Comparison of ENCODE assay signal across 1 cellular context in the genomic region with DNA sequence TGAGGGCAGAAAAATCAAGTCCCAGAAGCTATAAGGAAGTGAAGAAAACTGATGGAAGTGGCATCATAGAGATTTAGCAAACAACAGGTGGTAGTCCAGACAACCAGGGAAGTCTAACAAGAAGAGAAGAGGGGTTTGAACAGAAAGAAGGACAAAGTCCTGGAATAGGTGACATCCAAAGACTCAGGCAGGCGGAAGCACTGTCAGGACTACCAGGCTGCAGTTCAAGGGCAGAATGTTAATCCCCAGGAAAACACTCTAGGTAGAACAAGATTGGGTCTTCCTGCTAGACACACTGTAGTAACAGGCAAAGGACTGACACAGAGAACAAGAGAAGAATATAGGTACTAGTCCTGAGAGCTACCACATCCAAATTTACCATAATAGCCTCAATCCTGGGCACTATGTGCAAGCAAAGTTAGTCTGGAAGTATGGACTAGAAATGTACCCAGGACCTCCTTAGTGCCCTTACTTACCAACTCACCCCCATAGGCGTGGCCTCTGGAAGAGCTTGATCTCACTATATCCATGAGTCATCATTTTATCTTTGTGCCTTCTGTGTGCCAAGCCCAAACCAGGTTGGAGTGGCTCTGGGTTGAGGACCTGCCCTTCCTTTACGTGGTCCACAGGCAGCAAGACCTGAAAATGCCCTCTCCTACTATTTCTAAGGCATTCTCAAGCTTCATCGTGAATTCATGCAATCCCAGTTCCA.
TF ChIP-seq lines count a peak whose summit lies in the region.

No MANE protein-coding gene starts in this region.

TF ChIP-seq in HepG2, 621 proteins besides CTCF, POLR2A, EP300 and RAD21 (continued from another document and continues in another):
- TF ChIP-seq, protein P1, sequence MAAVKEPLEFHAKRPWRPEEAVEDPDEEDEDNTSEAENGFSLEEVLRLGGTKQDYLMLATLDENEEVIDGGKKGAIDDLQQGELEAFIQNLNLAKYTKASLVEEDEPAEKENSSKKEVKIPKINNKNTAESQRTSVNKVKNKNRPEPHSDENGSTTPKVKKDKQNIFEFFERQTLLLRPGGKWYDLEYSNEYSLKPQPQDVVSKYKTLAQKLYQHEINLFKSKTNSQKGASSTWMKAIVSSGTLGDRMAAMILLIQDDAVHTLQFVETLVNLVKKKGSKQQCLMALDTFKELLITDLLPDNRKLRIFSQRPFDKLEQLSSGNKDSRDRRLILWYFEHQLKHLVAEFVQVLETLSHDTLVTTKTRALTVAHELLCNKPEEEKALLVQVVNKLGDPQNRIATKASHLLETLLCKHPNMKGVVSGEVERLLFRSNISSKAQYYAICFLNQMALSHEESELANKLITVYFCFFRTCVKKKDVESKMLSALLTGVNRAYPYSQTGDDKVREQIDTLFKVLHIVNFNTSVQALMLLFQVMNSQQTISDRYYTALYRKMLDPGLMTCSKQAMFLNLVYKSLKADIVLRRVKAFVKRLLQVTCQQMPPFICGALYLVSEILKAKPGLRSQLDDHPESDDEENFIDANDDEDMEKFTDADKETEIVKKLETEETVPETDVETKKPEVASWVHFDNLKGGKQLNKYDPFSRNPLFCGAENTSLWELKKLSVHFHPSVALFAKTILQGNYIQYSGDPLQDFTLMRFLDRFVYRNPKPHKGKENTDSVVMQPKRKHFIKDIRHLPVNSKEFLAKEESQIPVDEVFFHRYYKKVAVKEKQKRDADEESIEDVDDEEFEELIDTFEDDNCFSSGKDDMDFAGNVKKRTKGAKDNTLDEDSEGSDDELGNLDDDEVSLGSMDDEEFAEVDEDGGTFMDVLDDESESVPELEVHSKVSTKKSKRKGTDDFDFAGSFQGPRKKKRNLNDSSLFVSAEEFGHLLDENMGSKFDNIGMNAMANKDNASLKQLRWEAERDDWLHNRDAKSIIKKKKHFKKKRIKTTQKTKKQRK (IDR thresholded peaks at IDR 0.05; ENCODE audit: low read length), result no peak
- TF ChIP-seq, protein P2, sequence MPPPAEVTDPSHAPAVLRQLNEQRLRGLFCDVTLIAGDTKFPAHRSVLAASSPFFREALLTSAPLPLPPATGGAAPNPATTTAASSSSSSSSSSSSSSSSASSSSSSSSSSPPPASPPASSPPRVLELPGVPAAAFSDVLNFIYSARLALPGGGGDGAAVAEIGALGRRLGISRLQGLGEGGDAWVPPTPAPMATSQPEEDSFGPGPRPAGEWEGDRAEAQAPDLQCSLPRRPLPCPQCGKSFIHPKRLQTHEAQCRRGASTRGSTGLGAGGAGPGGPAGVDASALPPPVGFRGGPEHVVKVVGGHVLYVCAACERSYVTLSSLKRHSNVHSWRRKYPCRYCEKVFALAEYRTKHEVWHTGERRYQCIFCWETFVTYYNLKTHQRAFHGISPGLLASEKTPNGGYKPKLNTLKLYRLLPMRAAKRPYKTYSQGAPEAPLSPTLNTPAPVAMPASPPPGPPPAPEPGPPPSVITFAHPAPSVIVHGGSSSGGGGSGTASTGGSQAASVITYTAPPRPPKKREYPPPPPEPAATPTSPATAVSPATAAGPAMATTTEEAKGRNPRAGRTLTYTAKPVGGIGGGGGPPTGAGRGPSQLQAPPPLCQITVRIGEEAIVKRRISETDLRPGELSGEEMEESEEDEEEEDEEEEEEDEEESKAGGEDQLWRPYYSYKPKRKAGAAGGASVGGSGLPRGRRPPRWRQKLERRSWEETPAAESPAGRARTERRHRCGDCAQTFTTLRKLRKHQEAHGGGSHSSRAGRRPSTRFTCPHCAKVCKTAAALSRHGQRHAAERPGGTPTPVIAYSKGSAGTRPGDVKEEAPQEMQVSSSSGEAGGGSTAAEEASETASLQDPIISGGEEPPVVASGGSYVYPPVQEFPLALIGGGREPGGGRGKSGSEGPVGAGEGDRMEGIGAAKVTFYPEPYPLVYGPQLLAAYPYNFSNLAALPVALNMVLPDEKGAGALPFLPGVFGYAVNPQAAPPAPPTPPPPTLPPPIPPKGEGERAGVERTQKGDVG (CRISPR knock-in tag; IDR thresholded peaks at IDR 0.05; ENCODE audit: borderline replicate concordance), result no peak
- no peak for TF ChIP-seq CBFB (CRISPR knock-in tag; IDR thresholded peaks at IDR 0.05)
- TF ChIP-seq, protein P3, sequence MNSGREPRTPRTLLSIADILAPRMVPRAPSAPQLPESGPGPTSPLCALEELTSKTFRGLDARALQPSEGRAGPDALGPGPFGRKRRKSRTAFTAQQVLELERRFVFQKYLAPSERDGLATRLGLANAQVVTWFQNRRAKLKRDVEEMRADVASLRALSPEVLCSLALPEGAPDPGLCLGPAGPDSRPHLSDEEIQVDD (CRISPR knock-in tag; IDR thresholded peaks at IDR 0.05; ENCODE audit: borderline replicate concordance), result no peak
- TF ChIP-seq, protein P4, sequence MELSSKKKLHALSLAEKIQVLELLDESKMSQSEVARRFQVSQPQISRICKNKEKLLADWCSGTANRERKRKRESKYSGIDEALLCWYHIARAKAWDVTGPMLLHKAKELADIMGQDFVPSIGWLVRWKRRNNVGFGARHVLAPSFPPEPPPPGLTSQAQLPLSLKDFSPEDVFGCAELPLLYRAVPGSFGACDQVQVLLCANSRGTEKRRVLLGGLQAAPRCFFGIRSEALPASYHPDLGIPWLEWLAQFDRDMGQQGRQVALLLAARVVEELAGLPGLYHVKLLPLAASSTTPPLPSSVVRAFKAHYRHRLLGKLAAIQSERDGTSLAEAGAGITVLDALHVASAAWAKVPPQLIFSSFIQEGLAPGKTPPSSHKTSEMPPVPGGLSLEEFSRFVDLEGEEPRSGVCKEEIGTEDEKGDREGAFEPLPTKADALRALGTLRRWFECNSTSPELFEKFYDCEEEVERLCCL (CRISPR knock-in tag; IDR thresholded peaks at IDR 0.05; ENCODE audit: borderline replicate concordance), result no peak
- no peak for TF ChIP-seq IKZF1 (IDR thresholded peaks at IDR 0.05)
- no peak for TF ChIP-seq MYC (CRISPR knock-in tag; IDR thresholded peaks at IDR 0.05; ENCODE audit: borderline replicate concordance)
- no peak for TF ChIP-seq ZSCAN21 (CRISPR knock-in tag; IDR thresholded peaks at IDR 0.05; ENCODE audit: borderline replicate concordance)
- no peak for TF ChIP-seq ZMAT3 (CRISPR knock-in tag; conservative IDR thresholded peaks at IDR 0.05)
- TF ChIP-seq ZNF256 (CRISPR knock-in tag; conservative IDR thresholded peaks at IDR 0.05), result no peak
- TF ChIP-seq MLLT10 (CRISPR knock-in tag; IDR thresholded peaks at IDR 0.05), result no peak
- TF ChIP-seq ZFP62 (CRISPR knock-in tag; IDR thresholded peaks at IDR 0.05), result no peak
- no peak for TF ChIP-seq HDAC6 (IDR thresholded peaks at IDR 0.05; ENCODE audit: low read depth, low read length)
- TF ChIP-seq ARNTL (CRISPR knock-in tag; IDR thresholded peaks at IDR 0.05), result no peak
- no peak for TF ChIP-seq ZFP41 (CRISPR knock-in tag; IDR thresholded peaks at IDR 0.05; ENCODE audit: borderline replicate concordance)
- TF ChIP-seq PCBP2 (optimal IDR thresholded peaks at IDR 0.05; ENCODE audit: low read depth, low read length, poor library complexity, severe bottlenecking), result no peak
- TF ChIP-seq GATAD2A (CRISPR knock-in tag; IDR thresholded peaks at IDR 0.05), result peak; percentile 88
- TF ChIP-seq ZNF350 (CRISPR knock-in tag; IDR thresholded peaks at IDR 0.05; ENCODE audit: borderline replicate concordance, low read depth), result no peak
- no peak for TF ChIP-seq KLF12 (CRISPR knock-in tag; IDR thresholded peaks at IDR 0.05; ENCODE audit: borderline replicate concordance)
- peak; percentile 54; the same call in 1 of the 2 replicates for TF ChIP-seq HOXA3 (CRISPR knock-in tag; IDR thresholded peaks at IDR 0.05)
- peak; percentile 96 for TF ChIP-seq ETV5 (CRISPR knock-in tag; IDR thresholded peaks at IDR 0.05; ENCODE audit: borderline replicate concordance)
- TF ChIP-seq, protein P5, sequence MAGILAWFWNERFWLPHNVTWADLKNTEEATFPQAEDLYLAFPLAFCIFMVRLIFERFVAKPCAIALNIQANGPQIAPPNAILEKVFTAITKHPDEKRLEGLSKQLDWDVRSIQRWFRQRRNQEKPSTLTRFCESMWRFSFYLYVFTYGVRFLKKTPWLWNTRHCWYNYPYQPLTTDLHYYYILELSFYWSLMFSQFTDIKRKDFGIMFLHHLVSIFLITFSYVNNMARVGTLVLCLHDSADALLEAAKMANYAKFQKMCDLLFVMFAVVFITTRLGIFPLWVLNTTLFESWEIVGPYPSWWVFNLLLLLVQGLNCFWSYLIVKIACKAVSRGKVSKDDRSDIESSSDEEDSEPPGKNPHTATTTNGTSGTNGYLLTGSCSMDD (CRISPR knock-in tag; IDR thresholded peaks at IDR 0.05), result no peak
- no peak for TF ChIP-seq ZBTB3 (CRISPR knock-in tag; IDR thresholded peaks at IDR 0.05; ENCODE audit: borderline replicate concordance, low read depth)
- TF ChIP-seq, protein P6, sequence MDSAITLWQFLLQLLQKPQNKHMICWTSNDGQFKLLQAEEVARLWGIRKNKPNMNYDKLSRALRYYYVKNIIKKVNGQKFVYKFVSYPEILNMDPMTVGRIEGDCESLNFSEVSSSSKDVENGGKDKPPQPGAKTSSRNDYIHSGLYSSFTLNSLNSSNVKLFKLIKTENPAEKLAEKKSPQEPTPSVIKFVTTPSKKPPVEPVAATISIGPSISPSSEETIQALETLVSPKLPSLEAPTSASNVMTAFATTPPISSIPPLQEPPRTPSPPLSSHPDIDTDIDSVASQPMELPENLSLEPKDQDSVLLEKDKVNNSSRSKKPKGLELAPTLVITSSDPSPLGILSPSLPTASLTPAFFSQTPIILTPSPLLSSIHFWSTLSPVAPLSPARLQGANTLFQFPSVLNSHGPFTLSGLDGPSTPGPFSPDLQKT (CRISPR knock-in tag; IDR thresholded peaks at IDR 0.05; ENCODE audit: borderline replicate concordance), result 0 out of 2 replicates have a peak, but pooled peaks have one; percentile 49
- TF ChIP-seq, protein P7, sequence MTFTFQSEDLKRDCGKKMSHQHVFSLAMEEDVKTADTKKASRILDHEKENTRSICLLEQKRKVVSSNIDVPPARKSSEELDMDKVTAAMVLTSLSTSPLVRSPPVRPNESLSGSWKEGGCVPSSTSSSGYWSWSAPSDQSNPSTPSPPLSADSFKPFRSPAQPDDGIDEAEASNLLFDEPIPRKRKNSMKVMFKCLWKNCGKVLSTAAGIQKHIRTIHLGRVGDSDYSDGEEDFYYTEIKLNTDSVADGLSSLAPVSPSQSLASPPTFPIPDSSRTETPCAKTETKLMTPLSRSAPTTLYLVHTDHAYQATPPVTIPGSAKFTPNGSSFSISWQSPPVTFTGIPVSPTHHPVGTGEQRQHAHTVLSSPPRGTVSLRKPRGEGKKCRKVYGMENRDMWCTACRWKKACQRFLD (CRISPR knock-in tag; IDR thresholded peaks at IDR 0.05; ENCODE audit: borderline replicate concordance), result no peak
- no peak for TF ChIP-seq KLF6 (CRISPR knock-in tag; IDR thresholded peaks at IDR 0.05)
- no peak for TF ChIP-seq ZNF253 (CRISPR knock-in tag; IDR thresholded peaks at IDR 0.05; ENCODE audit: borderline replicate concordance)
- TF ChIP-seq, protein P8, sequence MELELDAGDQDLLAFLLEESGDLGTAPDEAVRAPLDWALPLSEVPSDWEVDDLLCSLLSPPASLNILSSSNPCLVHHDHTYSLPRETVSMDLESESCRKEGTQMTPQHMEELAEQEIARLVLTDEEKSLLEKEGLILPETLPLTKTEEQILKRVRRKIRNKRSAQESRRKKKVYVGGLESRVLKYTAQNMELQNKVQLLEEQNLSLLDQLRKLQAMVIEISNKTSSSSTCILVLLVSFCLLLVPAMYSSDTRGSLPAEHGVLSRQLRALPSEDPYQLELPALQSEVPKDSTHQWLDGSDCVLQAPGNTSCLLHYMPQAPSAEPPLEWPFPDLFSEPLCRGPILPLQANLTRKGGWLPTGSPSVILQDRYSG (CRISPR knock-in tag; IDR thresholded peaks at IDR 0.05), result no peak
- TF ChIP-seq ZNF557 (CRISPR knock-in tag; IDR thresholded peaks at IDR 0.05), result no peak
- no peak for TF ChIP-seq NPAS2 (CRISPR knock-in tag; IDR thresholded peaks at IDR 0.05; ENCODE audit: borderline replicate concordance)
- peak; percentile 86 for TF ChIP-seq SAP130 (CRISPR knock-in tag; IDR thresholded peaks at IDR 0.05; ENCODE audit: low read depth)
- TF ChIP-seq STAG1 (CRISPR knock-in tag; IDR thresholded peaks at IDR 0.05), result peak; percentile 18; the same call in 1 of the 2 replicates
- TF ChIP-seq, protein P9, sequence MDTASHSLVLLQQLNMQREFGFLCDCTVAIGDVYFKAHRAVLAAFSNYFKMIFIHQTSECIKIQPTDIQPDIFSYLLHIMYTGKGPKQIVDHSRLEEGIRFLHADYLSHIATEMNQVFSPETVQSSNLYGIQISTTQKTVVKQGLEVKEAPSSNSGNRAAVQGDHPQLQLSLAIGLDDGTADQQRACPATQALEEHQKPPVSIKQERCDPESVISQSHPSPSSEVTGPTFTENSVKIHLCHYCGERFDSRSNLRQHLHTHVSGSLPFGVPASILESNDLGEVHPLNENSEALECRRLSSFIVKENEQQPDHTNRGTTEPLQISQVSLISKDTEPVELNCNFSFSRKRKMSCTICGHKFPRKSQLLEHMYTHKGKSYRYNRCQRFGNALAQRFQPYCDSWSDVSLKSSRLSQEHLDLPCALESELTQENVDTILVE (CRISPR knock-in tag; IDR thresholded peaks at IDR 0.05), result peak; percentile 8; the same call in 1 of the 2 replicates
- TF ChIP-seq MEF2D (CRISPR knock-in tag; IDR thresholded peaks at IDR 0.05), result peak; percentile 77; the same call in 1 of the 2 replicates
- no peak for TF ChIP-seq ZNF468 (CRISPR knock-in tag; IDR thresholded peaks at IDR 0.05)
- TF ChIP-seq, protein P10, sequence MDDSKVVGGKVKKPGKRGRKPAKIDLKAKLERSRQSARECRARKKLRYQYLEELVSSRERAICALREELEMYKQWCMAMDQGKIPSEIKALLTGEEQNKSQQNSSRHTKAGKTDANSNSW (CRISPR knock-in tag; IDR thresholded peaks at IDR 0.05; ENCODE audit: borderline replicate concordance), result no peak
- TF ChIP-seq ZNF441 (CRISPR knock-in tag; IDR thresholded peaks at IDR 0.05; ENCODE audit: borderline replicate concordance), result no peak
- TF ChIP-seq MIER2 (CRISPR knock-in tag; IDR thresholded peaks at IDR 0.05), result peak; percentile 69; the same call in 1 of the 2 replicates
- TF ChIP-seq ZNF792 (CRISPR knock-in tag; IDR thresholded peaks at IDR 0.05), result no peak; the same call in 1 of the 2 replicates
- no peak for TF ChIP-seq HNRNPH1 (optimal IDR thresholded peaks at IDR 0.05; ENCODE audit: low read depth, low read length)
- TF ChIP-seq, protein P11, sequence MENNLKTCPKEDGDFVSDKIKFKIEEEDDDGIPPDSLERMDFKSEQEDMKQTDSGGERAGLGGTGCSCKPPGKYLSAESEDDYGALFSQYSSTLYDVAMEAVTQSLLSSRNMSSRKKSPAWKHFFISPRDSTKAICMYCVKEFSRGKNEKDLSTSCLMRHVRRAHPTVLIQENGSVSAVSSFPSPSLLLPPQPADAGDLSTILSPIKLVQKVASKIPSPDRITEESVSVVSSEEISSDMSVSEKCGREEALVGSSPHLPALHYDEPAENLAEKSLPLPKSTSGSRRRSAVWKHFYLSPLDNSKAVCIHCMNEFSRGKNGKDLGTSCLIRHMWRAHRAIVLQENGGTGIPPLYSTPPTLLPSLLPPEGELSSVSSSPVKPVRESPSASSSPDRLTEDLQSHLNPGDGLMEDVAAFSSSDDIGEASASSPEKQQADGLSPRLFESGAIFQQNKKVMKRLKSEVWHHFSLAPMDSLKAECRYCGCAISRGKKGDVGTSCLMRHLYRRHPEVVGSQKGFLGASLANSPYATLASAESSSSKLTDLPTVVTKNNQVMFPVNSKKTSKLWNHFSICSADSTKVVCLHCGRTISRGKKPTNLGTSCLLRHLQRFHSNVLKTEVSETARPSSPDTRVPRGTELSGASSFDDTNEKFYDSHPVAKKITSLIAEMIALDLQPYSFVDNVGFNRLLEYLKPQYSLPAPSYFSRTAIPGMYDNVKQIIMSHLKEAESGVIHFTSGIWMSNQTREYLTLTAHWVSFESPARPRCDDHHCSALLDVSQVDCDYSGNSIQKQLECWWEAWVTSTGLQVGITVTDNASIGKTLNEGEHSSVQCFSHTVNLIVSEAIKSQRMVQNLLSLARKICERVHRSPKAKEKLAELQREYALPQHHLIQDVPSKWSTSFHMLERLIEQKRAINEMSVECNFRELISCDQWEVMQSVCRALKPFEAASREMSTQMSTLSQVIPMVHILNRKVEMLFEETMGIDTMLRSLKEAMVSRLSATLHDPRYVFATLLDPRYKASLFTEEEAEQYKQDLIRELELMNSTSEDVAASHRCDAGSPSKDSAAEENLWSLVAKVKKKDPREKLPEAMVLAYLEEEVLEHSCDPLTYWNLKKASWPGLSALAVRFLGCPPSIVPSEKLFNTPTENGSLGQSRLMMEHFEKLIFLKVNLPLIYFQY (CRISPR knock-in tag; IDR thresholded peaks at IDR 0.05; ENCODE audit: borderline replicate concordance), result peak; percentile 68; the same call in 1 of the 2 replicates
